Comparison of ENCODE assay signal across 17 cellular contexts in genomic region chr1:205826407-205826806, GRCh38. TPM values are rescaled to one million over a fixed set of nuclear protein-coding genes. Genes with fewer than 3 reads are reported as not detected.
DNase-seq lines count a peak whose midpoint lies in the region; ATAC-seq and TF ChIP-seq lines count a peak whose summit lies in the region.
"Had no signal": no experiment of that assay in that cellular context is flagged by ENCODE, and none has a peak within 500 bp of the region (broad histone marks: within the 10 kb centered on the region; RNA-seq: fewer than 3 reads in every experiment).

No MANE protein-coding gene starts in this region.

- H3K27ac ChIP-seq in caudate nucleus (ENCODE audit: low read depth, low read length), result no peak overlapping the region
- H3K27ac ChIP-seq: colonic mucosa had no signal

- H3K27ac Mint-ChIP-seq in brain (peak overlapping the region in 4 of 5 experiments; percentile 56 to 85 (median 74)), naive B cell (peak overlapping the region in 1 of 6 donors; percentile 44)
- H3K27ac Mint-ChIP-seq: CD4-positive, alpha-beta T cell; stimulated activated naive CD8-positive, alpha-beta T cell treated with anti-CD3 and anti-CD28 coated beads, Interleukin-15, Interleukin-2, amounts not matched to agents 100 ng/mL and 50 ng/mL, for 24 hours had no signal

- peak overlapping the region in 3 of 5 experiments; percentile 21 to 70 (median 30) for H3K4me3 Mint-ChIP-seq in brain
- H3K4me3 Mint-ChIP-seq in naive B cell, result peak overlapping the region in 1 of 8 donors; percentile 5
- H3K4me3 Mint-ChIP-seq: CD4-positive, alpha-beta T cell; stimulated activated naive CD8-positive, alpha-beta T cell treated with anti-CD3 and anti-CD28 coated beads, Interleukin-15, Interleukin-2, amounts not matched to agents 100 ng/mL and 50 ng/mL, for 24 hours had no signal

- H3K4me1 Mint-ChIP-seq in brain, result peaks cover 24% of the 10 kb centered on the region
- H3K4me1 Mint-ChIP-seq in naive B cell, result peaks cover 5 to 14% (median 13%) of the 10 kb centered on the region in 3 donors

- TF ChIP-seq CTCF in GM10248 (IDR thresholded peaks at IDR 0.05; ENCODE audit: control extremely low read depth, extremely low read depth, low read depth, missing control alignments), result no peak
- TF ChIP-seq CTCF in brain (conservative IDR thresholded peaks at IDR 0.05), result no peak

- H3K27me3 Mint-ChIP-seq in brain (no peaks in the 10 kb centered on the region), naive B cell (no peaks in the 10 kb centered on the region)
- H3K27me3 Mint-ChIP-seq: CD4-positive, alpha-beta T cell; stimulated activated naive CD8-positive, alpha-beta T cell treated with anti-CD3 and anti-CD28 coated beads, Interleukin-15, Interleukin-2, amounts not matched to agents 100 ng/mL and 50 ng/mL, for 24 hours had no signal

- DNase-seq in GM10248 (ENCODE audit: extremely low spot score), result peak; percentile 37
- no peak for DNase-seq in naive B cell
- DNase-seq in islet precursor cell, result no peak
- no peak for DNase-seq in caudate nucleus (lab: John Stamatoyannopoulos, UW)
- DNase-seq in activated CD8-positive, alpha-beta memory T cell treated with anti-CD3 and anti-CD28 coated beads for 24 hours, result no peak
- DNase-seq: activated CD4-positive, alpha-beta T cell treated with anti-CD3 and anti-CD28 coated beads for 4 hours; activated naive CD4-positive, alpha-beta T cell treated with Interleukin-2 at 50 U/mL for 16 hours; CD4-positive, alpha-beta T cell; colonic mucosa; NCI-H1694; RPMI8226; trophoblast cell had no signal

- POLR2A ChIA-PET in GM10248 (lab: Yijun Ruan, JAX), result no interaction called here

- peaks cover 6 to 17% (median 8%) of the 10 kb centered on the region in 5 experiments for H3K9me3 Mint-ChIP-seq in brain
- peaks cover 9 to 25% (median 13%) of the 10 kb centered on the region in 7 donors for H3K9me3 Mint-ChIP-seq in naive B cell
- H3K9me3 Mint-ChIP-seq: CD4-positive, alpha-beta T cell; stimulated activated naive CD8-positive, alpha-beta T cell treated with anti-CD3 and anti-CD28 coated beads, Interleukin-15, Interleukin-2, amounts not matched to agents 100 ng/mL and 50 ng/mL, for 24 hours had no signal

- peaks cover 25% of the 10 kb centered on the region for H3K36me3 Mint-ChIP-seq in brain
- peaks cover 18 to 21% of the 10 kb centered on the region in 2 donors for H3K36me3 Mint-ChIP-seq in naive B cell

- peak; percentile 52 for ATAC-seq in GM21723 (IDR thresholded peaks at IDR 0.05; ENCODE audit: unreplicated experiment)
- peak; percentile 40 to 63 for ATAC-seq in naive B cell (ENCODE audit: low read depth in 2 of 2)
- ATAC-seq in HG02759 (IDR thresholded peaks at IDR 0.05; ENCODE audit: unreplicated experiment), result no peak
- ATAC-seq: HCT116 had no signal

- CTCF ChIA-PET in GM10248 (lab: Yijun Ruan, JAX), result interaction anchor here (1.2 to 1.3 kb wide), 2 partner anchors 10 to 116 kb away, joined by 3 read pairs; no protein-coding TSS in a partner anchor

RNA-seq across cellular contexts. Expression of gene SLC41A1, which starts 13.4 kb away (rescaled TPM):
- polyA plus RNA-seq in brain (ENCODE audit: insufficient read depth, low read depth, low replicate concordance) (52.1 TPM), naive B cell (ENCODE audit: low read depth in 6 of 6) (10 to 100 TPM in 4 of 6 donors, 1 to 10 TPM in 1, under 1 TPM in 1; 0.11 to 14.4 (median 10.5) TPM)

RNA-seq across cellular contexts. Expression of gene PM20D1, which starts 23.5 kb away (rescaled TPM):
- polyA plus RNA-seq in brain (ENCODE audit: insufficient read depth, low read depth, low replicate concordance) (not detected), naive B cell (ENCODE audit: low read depth in 6 of 6) (1 to 10 TPM in 3 of 6 donors, under 1 TPM in 2, not detected in 1; 0.43 to 3.0 (median 1.0) TPM)

RNA-seq across cellular contexts. Expression of gene RAB29, which starts 51.1 kb away (rescaled TPM):
- polyA plus RNA-seq in brain (ENCODE audit: insufficient read depth, low read depth, low replicate concordance) (12.8 TPM), naive B cell (ENCODE audit: low read depth in 6 of 6) (100 to 1,000 TPM in 4 of 6 donors, 10 to 100 TPM in 2; 70.2 to 136 (median 112) TPM)
